Comparison of ENCODE assay signal across 16 cellular contexts in the genomic region with DNA sequence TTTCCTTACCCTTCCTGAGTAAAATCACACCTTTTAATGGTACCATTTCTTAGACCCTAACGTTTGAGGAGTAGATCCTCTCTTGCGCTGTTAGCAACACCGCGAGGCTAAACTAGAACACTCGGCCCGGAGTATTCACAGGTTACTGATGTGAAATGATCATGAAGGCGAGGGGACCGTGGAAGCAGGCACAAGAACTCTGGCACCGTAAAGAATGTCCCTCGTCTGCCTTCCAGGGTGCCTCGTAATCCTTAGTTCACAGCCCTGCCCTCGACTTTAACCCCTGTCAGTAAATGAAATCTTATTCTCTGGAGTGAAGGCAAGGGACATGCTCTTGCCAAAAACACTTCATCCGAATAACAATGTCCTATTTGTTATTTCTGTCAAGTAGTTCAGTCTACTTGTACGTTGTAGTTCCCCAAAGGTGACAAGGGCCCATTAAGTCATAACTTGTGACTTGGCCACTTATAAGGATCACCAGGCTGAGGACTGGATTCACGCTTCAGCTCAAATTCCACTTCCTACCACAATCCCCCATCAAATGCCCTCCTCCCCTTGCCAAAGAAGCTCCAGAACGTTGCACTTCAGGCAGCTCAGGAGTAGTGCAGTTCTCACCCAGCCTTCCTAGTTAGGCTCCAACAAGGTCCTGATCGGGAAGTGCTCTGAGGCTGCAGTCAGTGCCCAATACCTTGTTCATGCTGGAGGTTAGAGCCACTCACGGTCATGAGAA. TPM values are rescaled to one million over a fixed set of nuclear protein-coding genes. Genes with fewer than 3 reads are reported as not detected.
DNase-seq lines count a peak whose midpoint lies in the region; ATAC-seq and TF ChIP-seq lines count a peak whose summit lies in the region.
"Had no signal": no experiment of that assay in that cellular context is flagged by ENCODE, and none has a peak within 500 bp of the region (broad histone marks: within the 10 kb centered on the region; RNA-seq: fewer than 3 reads in every experiment).

No MANE protein-coding gene starts in this region.

- H3K9me3 ChIP-seq in right atrium auricular region (no peaks in the 10 kb centered on the region), thyroid gland (no peaks in the 10 kb centered on the region), osteoblast (ENCODE audit: low read depth, low read length) (no peaks in the 10 kb centered on the region)
- H3K9me3 ChIP-seq: ascending aorta, transverse colon had no signal

- WGBS in thyroid gland, 2 donors: 50 to 54% methylated on average over 16 to 17 of the region's 18 CpGs

- H3K27me3 ChIP-seq in right atrium auricular region (no peaks in the 10 kb centered on the region), thyroid gland (no peaks in the 10 kb centered on the region), osteoblast (ENCODE audit: insufficient read depth, low read length) (peaks cover 9% of the 10 kb centered on the region)
- H3K27me3 ChIP-seq: ascending aorta had no signal

- POLR2A ChIA-PET in WTC11 (lab: Charles Lee): no interaction called here

- intact Hi-C loops in left ventricle myocardium superior (cut with micrococcal nuclease): no loop called here
- intact Hi-C loops in thyroid gland (cut with DNase I): no loop called here

- H3K27me3 Mint-ChIP-seq in WTC11 (ENCODE audit: low read depth) (no peaks in the 10 kb centered on the region), glutamatergic neuron (ENCODE audit: unreplicated experiment) (peaks cover 8% of the 10 kb centered on the region)

- no peak for TF ChIP-seq POLR2A in thyroid gland (IDR thresholded peaks at IDR 0.05)

- ATAC-seq in left ventricle myocardium superior: peak; percentile 10
- peak; percentile 8 for ATAC-seq in WTC11
- ATAC-seq in GM18517 (IDR thresholded peaks at IDR 0.05; ENCODE audit: unreplicated experiment): no peak
- ATAC-seq: left lobe of liver; PC-3; stimulated activated memory B cell treated with anti-CD40 and anti-IgM and Interleukin-4, amounts not matched to agents 10 μg/mL and 1 μg/mL and 100 μg/mL, for 72 hours had no signal

- peaks cover 13% of the 10 kb centered on the region for H3K36me3 Mint-ChIP-seq in WTC11
- H3K36me3 Mint-ChIP-seq in glutamatergic neuron (ENCODE audit: unreplicated experiment): no peaks in the 10 kb centered on the region

- H3K27ac ChIP-seq in right atrium auricular region (no peak overlapping the region), thyroid gland (no peak overlapping the region), osteoblast (ENCODE audit: low read depth, low read length) (no peak overlapping the region)
- H3K27ac ChIP-seq: ascending aorta, transverse colon had no signal

- DNase-seq in left ventricle myocardium superior: no peak
- no peak for DNase-seq in right atrium auricular region (ENCODE audit: low spot score)
- DNase-seq in WTC11 (ENCODE audit: low spot score): no peak
- DNase-seq in glutamatergic neuron: no peak
- peak; percentile 33 to 47 for DNase-seq in thyroid gland
- no peak for DNase-seq in KG1 (lab: John Stamatoyannopoulos, UW)
- no peak for DNase-seq in osteoblast (ENCODE audit: insufficient read length, low spot score, missing footprints)
- DNase-seq: CD8-positive, alpha-beta memory T cell; NCI-H1436; PC-3; retina; transverse colon had no signal

- H3K9me3 Mint-ChIP-seq in WTC11: no peaks in the 10 kb centered on the region
- H3K9me3 Mint-ChIP-seq in glutamatergic neuron (ENCODE audit: unreplicated experiment): peaks cover 4% of the 10 kb centered on the region
- H3K9me3 Mint-ChIP-seq: CD8-positive, alpha-beta memory T cell; stimulated activated memory B cell treated with anti-CD40 and anti-IgM and Interleukin-4, amounts not matched to agents 10 μg/mL and 1 μg/mL and 100 μg/mL, for 72 hours had no signal

- CTCF ChIA-PET in WTC11 (lab: Charles Lee): interaction anchor here (1.0 to 2.3 kb wide), 4 partner anchors 12 to 231 kb away, joined by 4 to 7 read pairs (median 6); no protein-coding TSS in a partner anchor

- TF ChIP-seq CTCF in right atrium auricular region (IDR thresholded peaks at IDR 0.05): no peak
- TF ChIP-seq CTCF in WTC11 (IDR thresholded peaks at IDR 0.05): no peak
- no peak for TF ChIP-seq CTCF in glutamatergic neuron (IDR thresholded peaks at IDR 0.05; ENCODE audit: partially characterized antibody, unreplicated experiment)
- TF ChIP-seq CTCF in thyroid gland (IDR thresholded peaks at IDR 0.05): no peak
- no peak for TF ChIP-seq CTCF in osteoblast (IDR thresholded peaks at IDR 0.05; ENCODE audit: extremely low read depth, low read depth, low read length)

- no peak overlapping the region for H2AFZ ChIP-seq in osteoblast (ENCODE audit: low read length)

- H3K4me2 ChIP-seq in osteoblast (ENCODE audit: insufficient read depth, low read length): no peak overlapping the region

- peaks cover 3% of the 10 kb centered on the region for H4K20me1 ChIP-seq in osteoblast (ENCODE audit: insufficient read depth, low read length)

- H3K36me3 ChIP-seq in right atrium auricular region (peaks cover 21% of the 10 kb centered on the region), thyroid gland (peaks cover 13% of the 10 kb centered on the region in 2 donors), osteoblast (ENCODE audit: insufficient read depth, low read length) (peaks cover 25% of the 10 kb centered on the region)

- H3K4me3 ChIP-seq in right atrium auricular region: no peak overlapping the region
- no peak overlapping the region for H3K4me3 ChIP-seq in thyroid gland (replicated peaks in 1 of 3)
- H3K4me3 ChIP-seq in osteoblast (ENCODE audit: insufficient read depth, low read length): no peak overlapping the region
- H3K4me3 ChIP-seq: ascending aorta, transverse colon had no signal

- H3K79me2 ChIP-seq in osteoblast (ENCODE audit: insufficient read depth, low read length): no peaks in the 10 kb centered on the region

- H3K4me1 Mint-ChIP-seq in WTC11 (peaks cover 11% of the 10 kb centered on the region), glutamatergic neuron (ENCODE audit: low read depth, unreplicated experiment) (no peaks in the 10 kb centered on the region)

- H3K27ac Mint-ChIP-seq in WTC11: peak overlapping the region; percentile 61; the same call in 1 of the 2 replicates
- peak overlapping the region; percentile 28 for H3K27ac Mint-ChIP-seq in glutamatergic neuron (ENCODE audit: unreplicated experiment)
- H3K27ac Mint-ChIP-seq: stimulated activated memory B cell treated with anti-CD40 and anti-IgM and Interleukin-4, amounts not matched to agents 10 μg/mL and 1 μg/mL and 100 μg/mL, for 72 hours had no signal

- H3K4me3 Mint-ChIP-seq in WTC11 (no peak overlapping the region), glutamatergic neuron (ENCODE audit: unreplicated experiment) (no peak overlapping the region)
- H3K4me3 Mint-ChIP-seq: CD8-positive, alpha-beta memory T cell; stimulated activated memory B cell treated with anti-CD40 and anti-IgM and Interleukin-4, amounts not matched to agents 10 μg/mL and 1 μg/mL and 100 μg/mL, for 72 hours had no signal

- peaks cover 0 to 9% of the 10 kb centered on the region in 2 donors for H3K4me1 ChIP-seq in right atrium auricular region
- H3K4me1 ChIP-seq in thyroid gland: peaks cover 0 to 13% of the 10 kb centered on the region in 2 donors
- no peaks in the 10 kb centered on the region for H3K4me1 ChIP-seq in osteoblast (ENCODE audit: insufficient read depth, low read length)

TF ChIP-seq in WTC11, 78 proteins besides CTCF, POLR2A, EP300 and RAD21 (continues in another document):
- no peak for TF ChIP-seq SMAD4 (CRISPR knock-in tag; IDR thresholded peaks at IDR 0.05)
- no peak for TF ChIP-seq GTF2I (CRISPR knock-in tag; conservative IDR thresholded peaks at IDR 0.05)
- TF ChIP-seq ARID4B (CRISPR knock-in tag; IDR thresholded peaks at IDR 0.05; ENCODE audit: borderline replicate concordance): no peak

RNA-seq across cellular contexts. Expression of gene ITM2C, which starts 43.3 kb away (rescaled TPM):
- total RNA-seq in left ventricle myocardium superior: 28.8 TPM
- total RNA-seq in right atrium auricular region: 10 to 100 TPM; 35.8 to 38.3 TPM
- total RNA-seq in WTC11 (2021): 316 to 347 TPM (median 338 TPM) in 3 replicates
- 72.0 TPM for total RNA-seq in glutamatergic neuron (ENCODE audit: unreplicated experiment)
- 10 to 100 TPM; 29.2 to 54.0 (median 45.4) TPM for total RNA-seq in thyroid gland
- 52.2 and 63.7 TPM in 2 replicates for total RNA-seq in osteoblast

Comparison
In these comparisons a context has a peak if more than half of its experiments do, and no peak if none do; other contexts are left out.
1. DNase-seq: peak in thyroid gland (2 of 2); none in left ventricle myocardium superior (single experiment), right atrium auricular region (single experiment), WTC11 (single experiment), glutamatergic neuron (single experiment), KG1 (single experiment) and osteoblast (single experiment).